In the genomic region with DNA sequence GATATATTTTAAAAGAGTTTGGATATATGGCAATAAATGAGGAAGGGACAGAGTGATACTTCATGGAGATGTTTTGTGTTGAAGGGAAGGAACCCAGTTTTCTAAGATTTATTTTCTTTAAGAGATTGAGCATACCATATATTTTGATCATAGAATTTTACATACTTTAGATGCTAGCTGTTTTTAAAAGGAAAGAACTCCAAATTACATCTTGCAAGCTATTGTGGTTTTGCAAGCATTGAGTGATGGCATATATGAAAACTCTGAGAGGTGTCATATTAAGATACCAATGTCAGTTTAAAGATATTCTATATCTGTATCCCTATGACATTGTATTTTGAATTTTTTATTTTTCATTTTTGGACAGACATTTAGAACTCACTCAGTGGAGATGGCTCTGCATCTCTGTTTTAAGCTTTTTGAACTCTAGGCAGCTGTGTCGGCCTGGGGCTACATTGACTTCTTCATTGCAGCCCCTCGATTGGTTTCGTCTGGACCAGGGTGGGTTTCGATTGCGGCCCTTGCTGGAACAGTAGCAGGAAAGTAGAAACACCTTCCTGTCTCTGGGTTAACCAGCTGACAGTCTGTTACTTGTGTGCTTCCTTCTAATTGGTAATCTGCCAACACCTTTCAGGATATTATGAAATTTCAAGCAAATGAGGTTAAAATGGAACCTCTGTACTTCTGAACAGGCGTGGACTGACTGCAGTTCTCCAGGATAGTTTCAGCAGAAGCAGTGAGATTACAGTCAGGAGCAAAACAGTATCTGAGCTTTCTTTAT, we compare ENCODE assay signal across 9 cellular contexts. TPM values are rescaled to one million over a fixed set of nuclear protein-coding genes. Genes with fewer than 3 reads are reported as not detected.
DNase-seq lines count a peak whose midpoint lies in the region; ATAC-seq, FAIRE-seq and TF ChIP-seq lines count a peak whose summit lies in the region.
"Had no signal": no experiment of that assay in that cellular context is flagged by ENCODE, and none has a peak within 500 bp of the region (broad histone marks: within the 10 kb centered on the region; RNA-seq: fewer than 3 reads in every experiment).

No MANE protein-coding gene starts in this region.

- no peak for DNase-seq in HepG2 (ENCODE audit: low spot score)
- peak; percentile 70 for DNase-seq in SK-MEL-5 (ENCODE audit: low read depth, low spot score)
- DNase-seq in glomerular visceral epithelial cell (ENCODE audit: extremely low spot score): peak; percentile 46
- DNase-seq in NCI-H748 (lab: John Stamatoyannopoulos, UW; ENCODE audit: unreplicated experiment): no peak
- no peak for DNase-seq in NCI-H187 (lab: John Stamatoyannopoulos, UW)
- DNase-seq in esophagus squamous epithelium (lab: John Stamatoyannopoulos, UW): no peak
- DNase-seq: posterior cingulate gyrus had no signal

- no peak overlapping the region for H3K4me2 ChIP-seq in HepG2 (ENCODE audit: low read depth, low read length)

- no peak for FAIRE-seq in HepG2 (lab: Jason Lieb, UNC)

- POLR2A ChIA-PET in HepG2 (lab: Yijun Ruan, JAX): interaction anchor here (1.0 to 2.3 kb wide), 3 partner anchors 9 to 15 kb away, joined by 3 to 8 read pairs (median 6); partner anchors contain the start of gene IGF2R

- H3K4me3 ChIP-seq in liver (ENCODE audit: low read depth in 1 of 3, low read length in 3 of 3) (no peak overlapping the region), HepG2 (replicated peaks in 1 of 3; ENCODE audit: insufficient read depth in 1 of 3, low read depth in 2 of 3, low read length in 3 of 3) (no peak overlapping the region), esophagus squamous epithelium (no peak overlapping the region)

- H3K4me1 ChIP-seq in liver (ENCODE audit: control insufficient read depth in 4 of 4, insufficient read depth in 4 of 4, low read length in 3 of 4) (peaks cover 8 to 63% (median 41%) of the 10 kb centered on the region in 4 donors), HepG2 (ENCODE audit: insufficient read depth, low read length) (peaks cover 88% of the 10 kb centered on the region), esophagus squamous epithelium (peaks cover 59 to 98% (median 59%) of the 10 kb centered on the region in 3 donors)

- no TSS peak for BruUV-seq in HepG2 (replicated peaks; lab: Mats Ljungman, UMichigan)

- ATAC-seq in HepG2 (no peak), GM21786 (IDR thresholded peaks at IDR 0.05; ENCODE audit: unreplicated experiment) (no peak)

- 50% methylated on average over 6 of the region's 6 CpGs for WGBS in liver
- WGBS in HepG2 (ENCODE audit: low lambda C conversion rate): 94% methylated on average over 6 of the region's 6 CpGs
- WGBS in esophagus squamous epithelium, 2 donors: 66 to 70% methylated on average over 6 of the region's 6 CpGs

- TF ChIP-seq POLR2A in HepG2 (IDR thresholded peaks at IDR 0.05; ENCODE audit: insufficient read depth in 1 of 2, low read depth in 2 of 2, low read length in 2 of 2) (no peak), esophagus squamous epithelium (IDR thresholded peaks at IDR 0.05) (no peak)

- in situ Hi-C loops in HepG2 (cut with HindIII; ENCODE audit: extremely low pct_ligation_motif_present, low pct_unique_long_range_greater_than_20kb) (no loop called here), SK-MEL-5 (cut with HindIII; ENCODE audit: low pct_unique_long_range_greater_than_20kb, low sequenced_read_pairs) (no loop called here)

- H3K9me3 ChIP-seq in liver (ENCODE audit: control insufficient read depth in 4 of 4, low read length in 3 of 4) (no peaks in the 10 kb centered on the region), HepG2 (ENCODE audit: low read length) (no peaks in the 10 kb centered on the region), esophagus squamous epithelium (no peaks in the 10 kb centered on the region)

- peaks cover 69% of the 10 kb centered on the region for H4K20me1 ChIP-seq in HepG2 (ENCODE audit: insufficient read depth, low read length)

- intact Hi-C loops in HepG2 (cut with micrococcal nuclease; ENCODE audit: unreplicated experiment): loop anchor here (5.0 kb wide), 1 partner anchor 59 kb away; no protein-coding TSS in a partner anchor
- intact Hi-C loops in esophagus squamous epithelium (cut with DNase I): no loop called here

- no peak overlapping the region for H3K9ac ChIP-seq in liver (ENCODE audit: low read depth in 1 of 2, low read length in 2 of 2)
- H3K9ac ChIP-seq in HepG2 (ENCODE audit: insufficient read depth, low read depth, low read length): no peak overlapping the region

- TF ChIP-seq CTCF in liver (IDR thresholded peaks at IDR 0.05; ENCODE audit: low read depth, low read length, missing input control) (no peak), HepG2 (CRISPR knock-in tag; IDR thresholded peaks at IDR 0.05) (no peak), esophagus squamous epithelium (IDR thresholded peaks at IDR 0.05) (no peak)

- TF ChIP-seq EP300 in HepG2 (IDR thresholded peaks at IDR 0.05; ENCODE audit: low read depth in 2 of 2, low read length in 2 of 2) (no peak), HepG2 (CRISPR knock-in tag; IDR thresholded peaks at IDR 0.05; ENCODE audit: borderline replicate concordance) (no peak)

- CTCF ChIA-PET in HepG2 (lab: Yijun Ruan, JAX; ENCODE audit: low intra/inter-chr PET ratio, low total read pairs): no interaction called here

- H2AFZ ChIP-seq in HepG2 (ENCODE audit: low read length): no peak overlapping the region

- no peaks in the 10 kb centered on the region for H3K36me3 ChIP-seq in liver (ENCODE audit: control insufficient read depth in 4 of 4, insufficient read depth in 3 of 4, low read depth in 1 of 4, low read length in 3 of 4)
- H3K36me3 ChIP-seq in HepG2 (replicated peaks in 1 of 2; ENCODE audit: control insufficient read depth in 1 of 2, insufficient read depth in 2 of 2, low read length in 2 of 2): no peaks in the 10 kb centered on the region
- no peaks in the 10 kb centered on the region for H3K36me3 ChIP-seq in esophagus squamous epithelium

- peak overlapping the region; percentile 51 to 73 for H3K27ac ChIP-seq in liver (ENCODE audit: low read depth in 1 of 2, low read length in 2 of 2)
- H3K27ac ChIP-seq in HepG2 (ENCODE audit: extremely low read length, insufficient read depth, low read length): no peak overlapping the region
- H3K27ac ChIP-seq in esophagus squamous epithelium: peak overlapping the region in 2 of 4 donors; percentile 0 to 12

- peak; percentile 16 to 45 for TF ChIP-seq RAD21 in liver (IDR thresholded peaks at IDR 0.05)
- no peak for TF ChIP-seq RAD21 in HepG2 (CRISPR knock-in tag; IDR thresholded peaks at IDR 0.05)

- H3K27me3 ChIP-seq in liver (ENCODE audit: control insufficient read depth in 4 of 4, insufficient read depth in 4 of 4, low read length in 3 of 4): no peaks in the 10 kb centered on the region
- no peaks in the 10 kb centered on the region for H3K27me3 ChIP-seq in HepG2 (ENCODE audit: control insufficient read depth in 1 of 2, insufficient read depth in 2 of 2, low read length in 2 of 2)
- H3K27me3 ChIP-seq in esophagus squamous epithelium: no peaks in the 10 kb centered on the region

- H3K79me2 ChIP-seq in HepG2 (ENCODE audit: insufficient read depth, low read length): peaks cover 96% of the 10 kb centered on the region

TF ChIP-seq in liver, 16 proteins besides CTCF, POLR2A, EP300 and RAD21 (continues in another document):
- peak; percentile 58 to 59 for TF ChIP-seq HNF4A (conservative IDR thresholded peaks at IDR 0.05)

TF ChIP-seq in HepG2, 621 proteins besides CTCF, POLR2A, EP300 and RAD21 (continues in another document):
- TF ChIP-seq ZNF546 (CRISPR knock-in tag; conservative IDR thresholded peaks at IDR 0.05) (no peak), ZNF782 (CRISPR knock-in tag; IDR thresholded peaks at IDR 0.05; ENCODE audit: borderline replicate concordance) (no peak)

RNA-seq across cellular contexts. Expression of gene IGF2R, which starts 14.0 kb away (rescaled TPM):
- total RNA-seq in liver (10 to 100 TPM; 67.3 to 84.9 TPM), HepG2 (2016; rRNA removed; fragmentation: Illumina TruSeq; extraction: Trizol) (44.8 and 70.0 TPM in 2 replicates), esophagus squamous epithelium (10 to 100 TPM; 38.2 to 56.1 (median 52.0) TPM)
- polyA plus RNA-seq in liver (10 to 100 TPM; 16.6 to 24.1 TPM), HepG2 (2011; rRNA removed) (38.3 and 54.8 TPM in 2 replicates)
- total RNA-seq in HepG2 (2016; cell fraction: cytosol; rRNA removed; fragmentation: Illumina TruSeq; extraction: Trizol; ENCODE audit: low read depth): 11.8 and 13.5 TPM in 2 replicates
- total RNA-seq in HepG2 (2016; cell fraction: insoluble cytoplasmic fraction; rRNA removed; fragmentation: Illumina TruSeq; extraction: Trizol): 36.8 and 73.6 TPM in 2 replicates
- total RNA-seq in HepG2 (2016; cell fraction: membrane; rRNA removed; fragmentation: Illumina TruSeq; extraction: Trizol): 11.5 and 15.2 TPM in 2 replicates
- total RNA-seq in HepG2 (2016; cell fraction: nucleus; rRNA removed; fragmentation: Illumina TruSeq; extraction: Trizol): 129 and 155 TPM in 2 replicates
- 32.3 and 42.3 TPM in 2 replicates for polyA plus RNA-seq in HepG2 (2011; cell fraction: cytosol; rRNA removed)
- polyA plus RNA-seq in HepG2 (2011; cell fraction: nucleus; rRNA removed): 77.8 and 83.2 TPM in 2 replicates
- 98.1 and 112 TPM in 2 replicates for polyA plus RNA-seq in HepG2 (2012)
- 1.3 and 1.8 TPM in 2 replicates for polyA plus RNA-seq in HepG2 (2016; cell fraction: cytosol; fragmentation: Illumina TruSeq; extraction: Trizol; ENCODE audit: low read depth)
- polyA plus RNA-seq in HepG2 (2016; cell fraction: insoluble cytoplasmic fraction; fragmentation: Illumina TruSeq; extraction: Trizol; ENCODE audit: low read depth): 22.6 and 26.7 TPM in 2 replicates
- polyA plus RNA-seq in HepG2 (2016; cell fraction: membrane; fragmentation: Illumina TruSeq; extraction: Trizol; ENCODE audit: low read depth): 1.8 and 3.1 TPM in 2 replicates
- polyA plus RNA-seq in HepG2 (2016; cell fraction: nucleus; fragmentation: Illumina TruSeq; extraction: Trizol; ENCODE audit: insufficient read depth, low read depth): 85.6 and 90.1 TPM in 2 replicates
- 33.0 and 141 TPM in 2 replicates for polyA minus RNA-seq in HepG2 (2011; rRNA and poly(A)+ RNA removed; ENCODE audit: low replicate concordance)
- 119 and 184 TPM in 2 replicates for polyA minus RNA-seq in HepG2 (2011; cell fraction: cytosol; rRNA and poly(A)+ RNA removed)
- 265 and 283 TPM in 2 replicates for polyA minus RNA-seq in HepG2 (2011; cell fraction: nucleus; rRNA and poly(A)+ RNA removed)
- total RNA-seq in SK-MEL-5 (2014; rRNA removed; shearing (Covaris generic)): 63.4 and 87.5 TPM in 2 replicates
- polyA plus RNA-seq in SK-MEL-5 (2015; cell fraction: cytosol; rRNA removed): 121 and 155 TPM in 2 replicates
- polyA plus RNA-seq in SK-MEL-5 (2015; cell fraction: nucleus; rRNA removed): 42.3 and 57.0 TPM in 2 replicates

Comparison
In these comparisons a context has a peak if more than half of its experiments do, and no peak if none do; other contexts are left out.
1. DNase-seq: peak in SK-MEL-5 (single experiment) and glomerular visceral epithelial cell (single experiment); none in HepG2 (single experiment), NCI-H748 (single experiment), NCI-H187 (0 of 2) and esophagus squamous epithelium (single experiment).